ENCODE assay signal across 8 cellular contexts in the genomic region with DNA sequence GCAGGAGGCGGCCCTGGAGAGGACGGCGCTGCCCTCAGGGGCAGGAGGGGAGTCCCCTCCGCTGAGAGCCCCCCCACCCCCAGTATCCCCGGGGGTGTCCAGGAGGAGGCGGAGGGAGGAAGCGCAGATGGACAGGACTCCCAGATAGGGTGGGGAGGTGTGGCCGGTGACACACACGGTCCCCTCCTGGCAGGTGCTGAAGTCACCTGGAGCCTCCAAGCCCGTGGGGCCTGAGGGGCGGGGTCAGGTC. TPM values are rescaled to one million over a fixed set of nuclear protein-coding genes. Genes with fewer than 3 reads are reported as not detected.
A peak's percentile ranks its signal among the peaks of the same experiment; 100 is the strongest.
DNase-seq lines count a peak whose midpoint lies in the region; ATAC-seq and TF ChIP-seq lines count a peak whose summit lies in the region.

No MANE protein-coding gene starts in this region.

- H3K9me3 ChIP-seq in SJCRH30 (replicated peaks) (no peaks in the 10 kb centered on the region), esophagus (ENCODE audit: control insufficient read depth in 2 of 2, insufficient read depth in 1 of 2, low read depth in 1 of 2, low read length in 1 of 2) (no peaks in the 10 kb centered on the region), parathyroid adenoma (ENCODE audit: control insufficient read depth, low read length) (no peaks in the 10 kb centered on the region)

- peaks cover 73% of the 10 kb centered on the region for H3K27me3 Mint-ChIP-seq in Calu3 (ENCODE audit: unreplicated experiment)

- no TSS peak for BruUV-seq in Calu3 (replicated peaks; lab: Mats Ljungman, UMichigan)

- H3K4me3 ChIP-seq in SJCRH30 (peak overlapping the region; percentile 55), esophagus (ENCODE audit: low read depth in 1 of 2, low read length in 2 of 2) (peak overlapping the region; percentile 55 to 56), parathyroid adenoma (ENCODE audit: low read depth, low read length) (peak overlapping the region; percentile 52)

- DNase-seq in Calu3 (no peak), SJCRH30 (no peak), NCI-H128 (lab: John Stamatoyannopoulos, UW; ENCODE audit: unreplicated experiment) (no peak), NCI-H2171 (lab: John Stamatoyannopoulos, UW) (no peak), NCI-H748 (lab: John Stamatoyannopoulos, UW; ENCODE audit: unreplicated experiment) (no peak)

- peak overlapping the region; percentile 51 for H3K4me3 Mint-ChIP-seq in Calu3 (ENCODE audit: low read depth, unreplicated experiment)

- H3K27me3 ChIP-seq in SJCRH30 (no peaks in the 10 kb centered on the region), esophagus (ENCODE audit: control insufficient read depth in 1 of 2, insufficient read depth in 2 of 2, low read length in 2 of 2) (no peaks in the 10 kb centered on the region), parathyroid adenoma (ENCODE audit: control insufficient read depth, insufficient read depth, low read length) (no peaks in the 10 kb centered on the region)

- H2AFZ ChIP-seq in parathyroid adenoma = peak overlapping the region; percentile 69

- ATAC-seq in HG03159 (IDR thresholded peaks at IDR 0.05; ENCODE audit: unreplicated experiment) = no peak

- CTCF ChIA-PET in Calu3 (lab: Charles Lee) = interaction anchor here (0.6 to 1.4 kb wide), 4 partner anchors 10 to 114 kb away, joined by 3 to 6 read pairs (median 3); no protein-coding TSS in a partner anchor

- H3K4me1 ChIP-seq in SJCRH30 (peaks cover under 1% of the 10 kb centered on the region; the same call in 1 of the 2 replicates), esophagus (ENCODE audit: control insufficient read depth in 2 of 2, insufficient read depth in 2 of 2, low read length in 1 of 2) (peaks cover 8 to 13% of the 10 kb centered on the region in 2 donors), parathyroid adenoma (peaks cover 13% of the 10 kb centered on the region)

- H3K4me1 Mint-ChIP-seq in Calu3 (ENCODE audit: low read depth, unreplicated experiment) = peaks cover 16% of the 10 kb centered on the region

- H3K9ac ChIP-seq in parathyroid adenoma = no peak overlapping the region

- H3K27ac Mint-ChIP-seq in Calu3 (ENCODE audit: unreplicated experiment) = peak overlapping the region; percentile 21

- H3K36me3 Mint-ChIP-seq in Calu3 (ENCODE audit: insufficient read depth, unreplicated experiment) = peaks cover 5% of the 10 kb centered on the region

- peaks cover 4% of the 10 kb centered on the region for H3K79me2 ChIP-seq in parathyroid adenoma

- WGBS in esophagus, 2 donors = 15 to 20% methylated on average over 11 of the region's 11 CpGs

- H3K36me3 ChIP-seq in SJCRH30 = no peaks in the 10 kb centered on the region
- no peaks in the 10 kb centered on the region for H3K36me3 ChIP-seq in esophagus (ENCODE audit: control insufficient read depth in 2 of 2, insufficient read depth in 2 of 2, low read length in 1 of 2)
- H3K36me3 ChIP-seq in parathyroid adenoma (ENCODE audit: control insufficient read depth, insufficient read depth, low read length) = no peaks in the 10 kb centered on the region

- intact Hi-C loops in Calu3 (cut with micrococcal nuclease; ENCODE audit: unreplicated experiment) = no loop called here

- H3K9me3 Mint-ChIP-seq in Calu3 (ENCODE audit: low read depth, unreplicated experiment) = no peaks in the 10 kb centered on the region

- H3K27ac ChIP-seq in SJCRH30 = no peak overlapping the region
- H3K27ac ChIP-seq in esophagus (ENCODE audit: low read depth in 2 of 2, low read length in 1 of 2) = peak overlapping the region in 1 of 2 donors; percentile 3
- peak overlapping the region; percentile 64 for H3K27ac ChIP-seq in parathyroid adenoma

- peak overlapping the region; percentile 67 for H3K4me2 ChIP-seq in parathyroid adenoma (ENCODE audit: low read length)

- TF ChIP-seq CTCF in Calu3 (IDR thresholded peaks at IDR 0.05; ENCODE audit: unreplicated experiment) = no peak
- TF ChIP-seq CTCF in parathyroid adenoma (IDR thresholded peaks at IDR 0.05) = no peak

RNA-seq across cellular contexts. Expression of a gene that starts 1.4 kb away (rescaled TPM):
- 2.0 and 2.3 TPM in 2 replicates for total RNA-seq in Calu3 (2022)
- 36.6 and 38.0 TPM in 2 replicates for total RNA-seq in SJCRH30 (2014; rRNA removed; shearing (Covaris generic))
- 1 to 10 TPM; 3.7 to 6.1 TPM for polyA plus RNA-seq in esophagus

RNA-seq across cellular contexts. Expression of a gene that starts 6.2 kb away (rescaled TPM):
- 39.1 and 39.8 TPM in 2 replicates for total RNA-seq in Calu3 (2022)
- total RNA-seq in SJCRH30 (2014; rRNA removed; shearing (Covaris generic)) = 16.7 and 25.6 TPM in 2 replicates
- 10 to 100 TPM in 1 of 2 donors, 1 to 10 TPM in 1; 8.1 to 14.5 TPM for polyA plus RNA-seq in esophagus

RNA-seq across cellular contexts. Expression of a gene that starts 25.0 kb away (rescaled TPM):
- 18.6 and 18.8 TPM in 2 replicates for total RNA-seq in Calu3 (2022)
- total RNA-seq in SJCRH30 (2014; rRNA removed; shearing (Covaris generic)) = 19.5 and 20.2 TPM in 2 replicates
- polyA plus RNA-seq in esophagus = 1 to 10 TPM; 7.6 to 8.8 TPM

RNA-seq across cellular contexts. Expression of a gene that starts 44.6 kb away (rescaled TPM):
- not detected in 2 replicates for total RNA-seq in Calu3 (2022)
- 1.3 and 1.7 TPM in 2 replicates for total RNA-seq in SJCRH30 (2014; rRNA removed; shearing (Covaris generic))
- polyA plus RNA-seq in esophagus = 10 to 100 TPM in 1 of 2 donors, 1 to 10 TPM in 1; 2.6 to 15.2 TPM

RNA-seq across cellular contexts. Expression of a gene that starts 55.9 kb away (rescaled TPM):
- 74.0 and 85.1 TPM in 2 replicates for total RNA-seq in Calu3 (2022)
- total RNA-seq in SJCRH30 (2014; rRNA removed; shearing (Covaris generic)) = 39.3 and 44.5 TPM in 2 replicates
- 10 to 100 TPM; 33.9 to 35.4 TPM for polyA plus RNA-seq in esophagus

Comparison
In these comparisons a context has a peak if more than half of its experiments do, and no peak if none do; other contexts are left out.
1. RNA of a gene that starts 1.4 kb away (total RNA-seq): 36.6 to 38.0 TPM in SJCRH30; 2.0 to 2.3 TPM in Calu3; every median in the first group is over 10 times any median in the second.
2. Peak in every context shown above with its lines, with median percentiles within 50 percentile points of each other: H3K4me3 ChIP-seq.